In genomic region chr5:151158287-151158661, GRCh38 we compare ENCODE assay signal across 8 cellular contexts. TPM values are rescaled to one million over a fixed set of nuclear protein-coding genes. Genes with fewer than 3 reads are reported as not detected.
DNase-seq lines count a peak whose midpoint lies in the region; ATAC-seq and TF ChIP-seq lines count a peak whose summit lies in the region.

No MANE protein-coding gene starts in this region.

- H2AFZ ChIP-seq in SU-DHL-6 (ENCODE audit: low read depth, low read length, severe bottlenecking): peak overlapping the region; percentile 87

- H3K27ac ChIP-seq in SU-DHL-6 (ENCODE audit: low read depth, low read length) (no peak overlapping the region), foreskin keratinocyte (no peak overlapping the region)

- no peaks in the 10 kb centered on the region for H3K4me1 ChIP-seq in foreskin keratinocyte

- H3K9ac ChIP-seq in SU-DHL-6 (ENCODE audit: low read length): peak overlapping the region; percentile 65

- H3K27me3 ChIP-seq in SU-DHL-6 (ENCODE audit: low read length): no peaks in the 10 kb centered on the region
- H3K27me3 ChIP-seq in foreskin keratinocyte: peaks cover 5% of the 10 kb centered on the region

- H3K4me2 ChIP-seq in SU-DHL-6 (ENCODE audit: low read depth, low read length, poor library complexity, severe bottlenecking): peak overlapping the region; percentile 63

- no peaks in the 10 kb centered on the region for H3K9me2 ChIP-seq in SU-DHL-6 (replicated peaks; ENCODE audit: insufficient read depth, low read length)

- no peaks in the 10 kb centered on the region for H3K79me2 ChIP-seq in SU-DHL-6 (ENCODE audit: insufficient read depth, low read length)

- H3K4me3 ChIP-seq in SU-DHL-6 (ENCODE audit: insufficient read depth, low read length, poor library complexity, severe bottlenecking) (peak overlapping the region; percentile 57), foreskin fibroblast (ENCODE audit: low read depth in 1 of 2, low read length in 2 of 2) (peak overlapping the region; percentile 86 to 95), skeletal muscle cell (ENCODE audit: low read depth, low read length) (peak overlapping the region; percentile 97)

- DNase-seq in NCI-H1092 treated with DMSO at 0.1 percent for 48 hours (lab: John Stamatoyannopoulos, UW): peak; percentile 15
- DNase-seq in NCI-H1092 (lab: John Stamatoyannopoulos, UW): no peak
- no peak for DNase-seq in foreskin fibroblast
- DNase-seq in skeletal muscle cell (ENCODE audit: low read depth): no peak
- no peak for DNase-seq in RPMI8226
- no peak for DNase-seq in foreskin keratinocyte

- H3K36me3 ChIP-seq in SU-DHL-6 (ENCODE audit: low read length): no peaks in the 10 kb centered on the region

- ATAC-seq in GM18519 (IDR thresholded peaks at IDR 0.05; ENCODE audit: low FRiP score, unreplicated experiment) (no peak), foreskin keratinocyte (no peak)

- H4K20me1 ChIP-seq in SU-DHL-6 (ENCODE audit: low read depth, low read length): no peaks in the 10 kb centered on the region

- H3F3A ChIP-seq in SU-DHL-6 (ENCODE audit: insufficient read depth): no peaks in the 10 kb centered on the region; the same call in 1 of the 2 replicates

- TF ChIP-seq CTCF in SU-DHL-6 (IDR thresholded peaks at IDR 0.05; ENCODE audit: insufficient read depth, low read length, poor library complexity, severe bottlenecking) (no peak), foreskin fibroblast (IDR thresholded peaks at IDR 0.05; ENCODE audit: low read depth, low read length) (no peak), foreskin keratinocyte (conservative IDR thresholded peaks at IDR 0.05) (no peak)

- no peaks in the 10 kb centered on the region for H3K9me3 ChIP-seq in SU-DHL-6 (ENCODE audit: insufficient read depth, low read length)

RNA-seq across cellular contexts. Expression of gene ANXA6, which starts 0.7 kb away (rescaled TPM):
- 50.6 and 73.9 TPM in 2 replicates for total RNA-seq in foreskin keratinocyte
- polyA plus RNA-seq in foreskin keratinocyte: 42.5 and 60.6 TPM in 2 replicates
